ENCODE assay signal across 8 cellular contexts in the genomic region with DNA sequence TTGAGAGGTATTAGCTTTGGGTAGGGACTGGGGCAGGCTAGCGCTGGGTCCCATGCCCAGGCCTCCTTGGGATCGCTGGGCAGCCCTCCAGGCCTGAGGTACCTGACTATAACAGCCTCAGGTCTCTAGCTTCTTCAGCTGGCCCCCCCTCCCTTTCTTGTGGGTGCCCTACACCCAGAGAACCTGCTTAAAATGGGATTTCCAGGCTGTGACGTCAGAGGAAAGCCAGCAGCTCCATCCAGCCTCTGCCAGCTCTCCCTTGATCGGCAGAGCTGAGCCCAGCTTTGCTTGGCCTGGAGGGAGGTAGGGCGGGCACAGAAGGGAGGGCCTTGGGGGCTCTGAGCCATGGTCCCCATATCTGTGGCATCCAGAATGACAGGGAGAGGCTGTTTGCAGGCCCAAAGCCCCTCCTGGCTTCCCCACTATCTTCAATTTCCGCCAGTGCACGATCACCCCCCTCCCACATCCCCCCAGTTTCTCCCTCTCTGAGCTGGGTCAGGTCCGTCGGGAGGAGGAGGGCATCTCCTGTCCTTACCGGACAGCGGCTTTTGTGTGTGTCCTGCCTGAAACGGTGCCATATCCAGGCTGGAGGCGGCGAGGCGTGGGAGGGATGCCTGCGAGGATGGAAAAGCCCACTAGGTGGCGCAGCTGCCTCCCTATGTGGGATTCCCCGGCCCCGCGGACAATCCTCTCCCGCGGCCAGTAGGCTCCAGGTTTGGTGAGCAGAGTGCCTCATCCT. TPM values are rescaled to one million over a fixed set of nuclear protein-coding genes. Genes with fewer than 3 reads are reported as not detected.
A peak's percentile ranks its signal among the peaks of the same experiment; 100 is the strongest.
DNase-seq lines count a peak whose midpoint lies in the region; ATAC-seq lines count a peak whose summit lies in the region.

No MANE protein-coding gene starts in this region.

- H3K4me3 ChIP-seq in rectal smooth muscle tissue (ENCODE audit: low read length) = peak overlapping the region; percentile 33

- H3K27ac ChIP-seq in rectal smooth muscle tissue (ENCODE audit: low read depth, low read length) = no peak overlapping the region

- intact Hi-C loops in left cardiac atrium (cut with DNase I) = loop anchor here (2.0 to 5.0 kb wide), 3 partner anchors 48 to 98 kb away; no protein-coding TSS in a partner anchor

- DNase-seq in DMS53 (lab: John Stamatoyannopoulos, UW) = peak; percentile 95
- peak; percentile 83 for DNase-seq in H4 (ENCODE audit: low spot score)
- DNase-seq in NCI-H128 (lab: John Stamatoyannopoulos, UW; ENCODE audit: unreplicated experiment) = peak; percentile 45
- DNase-seq in T-helper 2 cell = peak; percentile 59 to 75 (median 63)
- peak; percentile 75 for DNase-seq in amniotic stem cell (lab: John Stamatoyannopoulos, UW)
- DNase-seq in left cardiac atrium = peak; percentile 92

- H3K27me3 ChIP-seq in rectal smooth muscle tissue (ENCODE audit: control insufficient read depth, insufficient read depth, low read length) = no peaks in the 10 kb centered on the region

- ATAC-seq in left cardiac atrium (peak; percentile 90 to 94), HG03378 (IDR thresholded peaks at IDR 0.05; ENCODE audit: unreplicated experiment) (no peak)

- no peaks in the 10 kb centered on the region for H3K36me3 ChIP-seq in rectal smooth muscle tissue (ENCODE audit: control insufficient read depth, insufficient read depth, low read length)

- no peak overlapping the region for H3K9ac ChIP-seq in rectal smooth muscle tissue (ENCODE audit: low read length)

- peaks cover 3% of the 10 kb centered on the region for H3K4me1 ChIP-seq in rectal smooth muscle tissue (ENCODE audit: control insufficient read depth, insufficient read depth, low read length)

RNA-seq across cellular contexts. Expression of a gene that starts 10.8 kb away (rescaled TPM):
- 2.1 and 6.0 TPM in 2 replicates for total RNA-seq in H4 (2014; rRNA removed; shearing (Covaris generic))
- total RNA-seq in left cardiac atrium = 10 to 100 TPM; 15.6 to 17.0 TPM

RNA-seq across cellular contexts. Expression of a gene that starts 15.6 kb away (rescaled TPM):
- total RNA-seq in H4 (2014; rRNA removed; shearing (Covaris generic)) = 5.5 and 9.3 TPM in 2 replicates
- 10 to 100 TPM; 29.1 to 71.9 TPM for total RNA-seq in left cardiac atrium

Comparison
In these comparisons a context has a peak if more than half of its experiments do, and no peak if none do; other contexts are left out.
1. DNase-seq: peak in every context shown above with its lines; median percentile 95 in DMS53; 92 in left cardiac atrium; 83 in H4; 75 in amniotic stem cell; 63 in T-helper 2 cell; 45 in NCI-H128.